In genomic region chr4:122083356-122083755, GRCh38 we compare ENCODE assay signal across 28 cellular contexts.
DNase-seq lines count a peak whose midpoint lies in the region; ATAC-seq, FAIRE-seq and TF ChIP-seq lines count a peak whose summit lies in the region.
"Had no signal": no experiment of that assay in that cellular context is flagged by ENCODE, and none has a peak within 500 bp of the region (broad histone marks: within the 10 kb centered on the region; RNA-seq: fewer than 3 reads in every experiment).

No MANE protein-coding gene starts in this region.

- H2AK5ac ChIP-seq in H1 (ENCODE audit: low read depth, low read length) = no peak overlapping the region

- TF ChIP-seq CTCF in GM23338 (conservative IDR thresholded peaks at IDR 0.05; ENCODE audit: low read depth in 2 of 2) = no peak
- TF ChIP-seq CTCF in H1 (IDR thresholded peaks at IDR 0.05; ENCODE audit: control extremely low read depth in 1 of 3, insufficient read depth in 1 of 3, low read depth in 1 of 3, low read length in 3 of 3) = no peak

- no peak for TF ChIP-seq POLR2A in H1 (IDR thresholded peaks at IDR 0.05; ENCODE audit: control extremely low read depth in 1 of 2, low read depth in 2 of 2, low read length in 2 of 2)

- H2AFZ ChIP-seq in GM23338 (no peak overlapping the region), H1 (ENCODE audit: low read length) (no peak overlapping the region)

- no peaks in the 10 kb centered on the region for H3K9me2 ChIP-seq in GM23338 (ENCODE audit: insufficient read depth)

- H2BK12ac ChIP-seq in H1 (ENCODE audit: low read depth, low read length) = no peak overlapping the region

- no peak overlapping the region for H3K23ac ChIP-seq in H1 (ENCODE audit: insufficient read length)

- H3K4me1 Mint-ChIP-seq in GM23338 = peaks cover 13% of the 10 kb centered on the region; the same call in 2 of the 3 replicates
- H3K4me1 Mint-ChIP-seq: B cell had no signal

- peaks cover 1% of the 10 kb centered on the region for H3K27me3 Mint-ChIP-seq in GM23338 (ENCODE audit: insufficient read depth, low read depth, poor library complexity)

- H3K27me3 ChIP-seq in GM23338 (ENCODE audit: insufficient read depth) (no peaks in the 10 kb centered on the region), HUES64 (ENCODE audit: insufficient read depth, low read length) (no peaks in the 10 kb centered on the region), H1 (replicated peaks in 1 of 4; ENCODE audit: control insufficient read depth in 3 of 4, extremely low read depth in 1 of 4, insufficient read depth in 3 of 4, low read length in 3 of 4) (no peaks in the 10 kb centered on the region)
- H3K27me3 ChIP-seq: BLaER1 treated with 17β-estradiol and CSF1 and Interleukin-3, amounts not matched to agents 10 nM and 100 nM had no signal

- H3K4me1 ChIP-seq in GM23338 (ENCODE audit: insufficient read depth) (no peaks in the 10 kb centered on the region), HUES64 (ENCODE audit: insufficient read depth, low read length) (peaks cover 14% of the 10 kb centered on the region), H1 (replicated peaks in 1 of 4; ENCODE audit: control insufficient read depth in 3 of 4, insufficient read depth in 4 of 4, low read length in 3 of 4) (peaks cover 0 to 3% (median 0%) of the 10 kb centered on the region in 4 experiments; a peak in 1 of 7 replicates)
- H3K4me1 ChIP-seq: A549; BLaER1 treated with 17β-estradiol and CSF1 and Interleukin-3, amounts not matched to agents 10 nM and 100 nM; Caco-2 had no signal

- H3K23me2 ChIP-seq in H1 (ENCODE audit: low read depth, low read length) = no peaks in the 10 kb centered on the region

- FAIRE-seq in H1 (lab: Jason Lieb, UNC) = no peak
- FAIRE-seq: A549, G401.6, GM12878, GM12892, GM18507 had no signal

- no peak overlapping the region for H3K14ac ChIP-seq in H1 (ENCODE audit: insufficient read length)

- POLR2A ChIA-PET in H1 (lab: Charles Lee; ENCODE audit: partially characterized antibody) = no interaction called here

- no peaks in the 10 kb centered on the region for H3F3A ChIP-seq in GM23338 (replicated peaks; ENCODE audit: low read depth)

- H3K79me2 ChIP-seq in GM23338 (replicated peaks; ENCODE audit: insufficient read depth) (no peaks in the 10 kb centered on the region), H1 (ENCODE audit: control insufficient read depth in 1 of 2, insufficient read depth in 2 of 2, low read length in 2 of 2) (no peaks in the 10 kb centered on the region)

- H4K20me1 ChIP-seq in GM23338 (replicated peaks; ENCODE audit: insufficient read depth) (no peaks in the 10 kb centered on the region), H1 (replicated peaks in 1 of 2; ENCODE audit: control insufficient read depth in 1 of 2, insufficient read depth in 2 of 2, low read length in 2 of 2) (no peaks in the 10 kb centered on the region)
- H4K20me1 ChIP-seq: BLaER1 treated with 17β-estradiol and CSF1 and Interleukin-3, amounts not matched to agents 10 nM and 100 nM had no signal

- no peak overlapping the region for H3K4me3 ChIP-seq in GM23338
- no peak overlapping the region for H3K4me3 ChIP-seq in HUES64 (ENCODE audit: low read length)
- no peak overlapping the region for H3K4me3 ChIP-seq in H1 (ENCODE audit: extremely low read depth in 1 of 4, insufficient read depth in 2 of 4, low read depth in 3 of 4, low read length in 4 of 4)
- H3K4me3 ChIP-seq: A549; BLaER1 treated with 17β-estradiol and CSF1 and Interleukin-3, amounts not matched to agents 10 nM and 100 nM; GM12878 had no signal

- H3K4me2 ChIP-seq in GM23338 (no peak overlapping the region), H1 (ENCODE audit: insufficient read depth in 1 of 2, low read depth in 2 of 2, low read length in 2 of 2) (no peak overlapping the region)
- H3K4me2 ChIP-seq: A549; BLaER1 treated with 17β-estradiol and CSF1 and Interleukin-3, amounts not matched to agents 10 nM and 100 nM had no signal

- no peak for TF ChIP-seq RAD21 in H1 (IDR thresholded peaks at IDR 0.05 in 1 of 2, conservative IDR thresholded peaks at IDR 0.05 in 1 of 2; ENCODE audit: low read depth in 2 of 2, low read length in 2 of 2)

- no peak; the same call in 1 of the 3 replicates for ATAC-seq in GM23338
- ATAC-seq in GM19324 (IDR thresholded peaks at IDR 0.05; ENCODE audit: low FRiP score, unreplicated experiment) = no peak
- ATAC-seq in GM21360 (IDR thresholded peaks at IDR 0.05; ENCODE audit: unreplicated experiment) = no peak
- ATAC-seq: A549; CD8-positive, alpha-beta T cell; GM12878 had no signal

- H3K27ac ChIP-seq in GM23338 (ENCODE audit: low read depth) = no peak overlapping the region
- 0 out of 2 replicates have a peak overlapping the region, but pooled peaks have one; percentile 39 for H3K27ac ChIP-seq in HUES64 (ENCODE audit: low read depth, low read length)
- no peak overlapping the region for H3K27ac ChIP-seq in H1 (ENCODE audit: low read depth, low read length)
- H3K27ac ChIP-seq: A549; BLaER1 treated with 17β-estradiol and CSF1 and Interleukin-3, amounts not matched to agents 10 nM and 100 nM; C4-2B had no signal

- H3K9me3 Mint-ChIP-seq in GM23338 = no peaks in the 10 kb centered on the region
- H3K9me3 Mint-ChIP-seq: CD4-positive, alpha-beta T cell; CD8-positive, alpha-beta T cell had no signal

- H2BK120ac ChIP-seq in H1 (replicated peaks; ENCODE audit: low read depth, low read length) = no peak overlapping the region

- no peak overlapping the region for H4K91ac ChIP-seq in H1 (replicated peaks; ENCODE audit: insufficient read length, low read length)

- H2BK20ac ChIP-seq in H1 (ENCODE audit: low read length) = no peak overlapping the region

- 100% methylated on average over 1 of the region's 1 CpG for WGBS in HUES64
- WGBS in H1 (ENCODE audit: extremely low coverage in 1 of 2, insufficient coverage in 1 of 2, insufficient read length in 1 of 2, insufficient replicate concordance in 2 of 2, low coverage in 1 of 2, low lambda C conversion rate in 2 of 2, missing lambda C conversion rate in 1 of 2), 2 experiments = 80% methylated on average over 1 of the region's 1 CpG; no CpG with 5 or more reads in 1 of the 2 experiments

- no peak for TF ChIP-seq EP300 in H1 (IDR thresholded peaks at IDR 0.05; ENCODE audit: borderline replicate concordance in 1 of 2, low read depth in 2 of 2, low read length in 2 of 2)

- no peak overlapping the region for H3K18ac ChIP-seq in H1 (ENCODE audit: extremely low read depth, low read length)

- H2BK5ac ChIP-seq in H1 (ENCODE audit: low read depth, low read length) = no peak overlapping the region

- no peak overlapping the region for H3K4ac ChIP-seq in H1 (replicated peaks; ENCODE audit: insufficient read length, low read depth, low read length)

- no peaks in the 10 kb centered on the region for H3K36me3 ChIP-seq in GM23338 (ENCODE audit: insufficient read depth)
- H3K36me3 ChIP-seq in HUES64 (ENCODE audit: insufficient read depth, low read length) = no peaks in the 10 kb centered on the region
- no peaks in the 10 kb centered on the region for H3K36me3 ChIP-seq in H1 (ENCODE audit: control insufficient read depth in 2 of 4, insufficient read depth in 4 of 4, low read length in 3 of 4)
- H3K36me3 ChIP-seq: BLaER1 treated with 17β-estradiol and CSF1 and Interleukin-3, amounts not matched to agents 10 nM and 100 nM had no signal

- H3K79me1 ChIP-seq in H1 (ENCODE audit: low read depth, low read length) = no peaks in the 10 kb centered on the region

- H4K8ac ChIP-seq in H1 (ENCODE audit: extremely low read depth, insufficient read depth, low read length) = no peak overlapping the region

- H3K9ac ChIP-seq in HUES64 (ENCODE audit: low read depth, low read length) (no peak overlapping the region), H1 (replicated peaks in 1 of 4; ENCODE audit: extremely low read depth in 1 of 4, low read depth in 3 of 4, low read length in 3 of 4) (no peak overlapping the region)
- H3K9ac ChIP-seq: BLaER1 treated with 17β-estradiol and CSF1 and Interleukin-3, amounts not matched to agents 10 nM and 100 nM had no signal

- no peak overlapping the region for H4K5ac ChIP-seq in H1 (ENCODE audit: insufficient read length, low read depth, low read length)

- DNase-seq in GM23338 (ENCODE audit: low spot score) = peak; percentile 14
- no peak for DNase-seq in H1 (ENCODE audit: low read depth in 1 of 2, low spot score in 2 of 2)
- DNase-seq in NCI-H345 (lab: John Stamatoyannopoulos, UW) = no peak
- no peak for DNase-seq in A172 (ENCODE audit: low spot score)
- DNase-seq: 8988T; AML-193; Caco-2; Calu3; CD4-positive, alpha-beta T cell; CD8-positive, alpha-beta T cell; DMS 273 treated with DMSO at 0.1 percent for 48 hours; DMS153; DMS53; DMS79; DND-41; EL; GF-D8 had no signal

- no peak overlapping the region for H3K4me3 Mint-ChIP-seq in GM23338
- H3K4me3 Mint-ChIP-seq: B cell; CD4-positive, alpha-beta T cell; CD8-positive, alpha-beta T cell had no signal

- H3K9me3 ChIP-seq in HUES64 (ENCODE audit: insufficient read depth, low read depth, low read length) = no peaks in the 10 kb centered on the region
- no peaks in the 10 kb centered on the region for H3K9me3 ChIP-seq in H1 (ENCODE audit: insufficient read depth in 2 of 2, low read depth in 1 of 2, low read length in 1 of 2)
- H3K9me3 ChIP-seq: A549, Caco-2 had no signal

- no peaks in the 10 kb centered on the region for H3K36me3 Mint-ChIP-seq in GM23338 (ENCODE audit: low read depth)
- H3K36me3 Mint-ChIP-seq: CD8-positive, alpha-beta T cell had no signal

- H3K27ac Mint-ChIP-seq in GM23338 = no peak overlapping the region
- H3K27ac Mint-ChIP-seq: B cell; CD4-positive, alpha-beta T cell; CD8-positive, alpha-beta T cell had no signal

- H3K56ac ChIP-seq in H1 (replicated peaks; ENCODE audit: insufficient read length, low read depth, low read length) = no peak overlapping the region

- CTCF ChIA-PET in H1 (lab: Charles Lee; ENCODE audit: partially characterized antibody) = interaction anchor here (1.3 kb wide), 2 partner anchors 9 to 84 kb away, joined by 3 read pairs; no protein-coding TSS in a partner anchor

- H2BK15ac ChIP-seq in H1 (ENCODE audit: low read length) = no peak overlapping the region

TF ChIP-seq in GM23338, 12 proteins besides CTCF, POLR2A, EP300 and RAD21 (continues in another document):
- TF ChIP-seq STAT1 (IDR thresholded peaks at IDR 0.05; ENCODE audit: unreplicated experiment) = no peak
- no peak for TF ChIP-seq EZH2phosphoT487 (IDR thresholded peaks at IDR 0.05; ENCODE audit: unreplicated experiment)

TF ChIP-seq in H1, 55 proteins besides CTCF, POLR2A, EP300 and RAD21:
- TF ChIP-seq E2F6 (IDR thresholded peaks at IDR 0.05) = peak; percentile 64
- TF ChIP-seq SP4 (IDR thresholded peaks at IDR 0.05; ENCODE audit: low read length) = no peak
- peak; percentile 64; the same call in 1 of the 2 replicates for TF ChIP-seq SP1 (IDR thresholded peaks at IDR 0.05; ENCODE audit: low read depth, low read length)
